Comparison of ENCODE assay signal across 8 cellular contexts in genomic region chr7:106112118-106112971, GRCh38. TPM values are rescaled to one million over a fixed set of nuclear protein-coding genes. Genes with fewer than 3 reads are reported as not detected.
A peak's percentile ranks its signal among the peaks of the same experiment; 100 is the strongest.
DNase-seq lines count a peak whose midpoint lies in the region; ATAC-seq and TF ChIP-seq lines count a peak whose summit lies in the region.

TSS of gene SYPL1 (minus strand) at chr7:106112312. CDS start at chr7:106112208, 104 bp downstream.

- H3K9me3 ChIP-seq in SU-DHL-6 (ENCODE audit: insufficient read depth, low read length) (no peaks in the 10 kb centered on the region), cardiac muscle cell (ENCODE audit: low read depth) (no peaks in the 10 kb centered on the region)

- no peaks in the 10 kb centered on the region for H3K9me3 Mint-ChIP-seq in type B pancreatic cell

- H3K36me3 Mint-ChIP-seq in type B pancreatic cell = peaks cover 11% of the 10 kb centered on the region

- peaks cover 21% of the 10 kb centered on the region for H3K4me1 Mint-ChIP-seq in type B pancreatic cell (ENCODE audit: unreplicated experiment)

- H3K4me1 ChIP-seq in cardiac muscle cell (ENCODE audit: low read depth) = peaks cover 22% of the 10 kb centered on the region

- peak within 1 kb of the TSS; percentile 92 for H3K4me3 Mint-ChIP-seq in type B pancreatic cell

- no peaks in the 10 kb centered on the region for H3K27me3 Mint-ChIP-seq in type B pancreatic cell

- H3F3A ChIP-seq in SU-DHL-6 (ENCODE audit: insufficient read depth) = peaks cover 28% of the 10 kb centered on the region

- DNase-seq in GM12864 (ENCODE audit: low read depth) (peak; percentile 79), NCI-H1105 treated with DMSO at 0.1 percent for 48 hours (lab: John Stamatoyannopoulos, UW) (peak; percentile 92), cardiac muscle cell (ENCODE audit: low read depth in 1 of 2, low spot score in 1 of 2) (peak; percentile 94 to 97), pons (ENCODE audit: low spot score) (peak; percentile 78), type B pancreatic cell (ENCODE audit: extremely low spot score, unreplicated experiment) (peak; percentile 92)
- peak; percentile 82 for DNase-seq in activated naive CD8-positive, alpha-beta T cell treated with anti-CD3 and anti-CD28 coated beads, Interleukin-2, amount 50 U/mL, for 16 hours (ENCODE audit: low read depth, low spot score)

- H3K9me2 ChIP-seq in SU-DHL-6 (replicated peaks; ENCODE audit: insufficient read depth, low read length) = no peaks in the 10 kb centered on the region

- H3K9ac ChIP-seq in SU-DHL-6 (ENCODE audit: low read length) = peak within 1 kb of the TSS; percentile 92

- H3K4me3 ChIP-seq in GM12864 (ENCODE audit: low read depth, low read length) (peak within 1 kb of the TSS; percentile 86), SU-DHL-6 (ENCODE audit: insufficient read depth, low read length, poor library complexity, severe bottlenecking) (peak within 1 kb of the TSS; percentile 79), cardiac muscle cell (peak within 1 kb of the TSS; percentile 62)

- TF ChIP-seq CTCF in GM12864 (IDR thresholded peaks at IDR 0.05; ENCODE audit: low read depth, low read length, missing control alignments) (no peak), SU-DHL-6 (IDR thresholded peaks at IDR 0.05; ENCODE audit: insufficient read depth, low read length, poor library complexity, severe bottlenecking) (no peak), cardiac muscle cell (IDR thresholded peaks at IDR 0.05; ENCODE audit: low read depth, low read length) (no peak), type B pancreatic cell (conservative IDR thresholded peaks at IDR 0.05) (no peak)

- H3K27ac Mint-ChIP-seq in type B pancreatic cell = peak within 1 kb of the TSS; percentile 91

- H3K27ac ChIP-seq in SU-DHL-6 (ENCODE audit: low read depth, low read length) (peak within 1 kb of the TSS; percentile 84), cardiac muscle cell (peak within 1 kb of the TSS; percentile 96)

- no peaks in the 10 kb centered on the region; the same call in 1 of the 2 replicates for H4K20me1 ChIP-seq in SU-DHL-6 (ENCODE audit: low read depth, low read length)

- H3K27me3 ChIP-seq in SU-DHL-6 (ENCODE audit: low read length) (no peaks in the 10 kb centered on the region), cardiac muscle cell (no peaks in the 10 kb centered on the region)

- peaks cover 54% of the 10 kb centered on the region for H3K79me2 ChIP-seq in SU-DHL-6 (ENCODE audit: insufficient read depth, low read length)

- peak within 1 kb of the TSS; percentile 63 for H2AFZ ChIP-seq in SU-DHL-6 (ENCODE audit: low read depth, low read length, severe bottlenecking)

- H3K4me2 ChIP-seq in SU-DHL-6 (ENCODE audit: low read depth, low read length, poor library complexity, severe bottlenecking) = peak within 1 kb of the TSS; percentile 83

- peak; percentile 80 for ATAC-seq in HG02623 (IDR thresholded peaks at IDR 0.05; ENCODE audit: unreplicated experiment)

- peaks cover 15% of the 10 kb centered on the region for H3K36me3 ChIP-seq in SU-DHL-6 (ENCODE audit: low read length)
- no peaks in the 10 kb centered on the region for H3K36me3 ChIP-seq in cardiac muscle cell

RNA-seq across cellular contexts. Expression of gene SYPL1, which starts in this region (rescaled TPM):
- total RNA-seq in cardiac muscle cell = 24.8 and 37.8 TPM in 2 replicates
- 80.9 and 112 TPM in 2 replicates for polyA plus RNA-seq in cardiac muscle cell
- total RNA-seq in type B pancreatic cell (ENCODE audit: low replicate concordance) = 59.0 and 83.6 TPM in 2 replicates

Comparison
In these comparisons a context has a peak if more than half of its experiments do, and no peak if none do; other contexts are left out.
1. Peak in every context shown above with its lines: DNase-seq, ATAC-seq, H3K4me3 ChIP-seq and H3K27ac ChIP-seq.